Comparison of ENCODE assay signal across 13 cellular contexts in genomic region chr10:62130948-62131347, GRCh38.
DNase-seq lines count a peak whose midpoint lies in the region; ATAC-seq lines count a peak whose summit lies in the region.
"Had no signal": no experiment of that assay in that cellular context is flagged by ENCODE, and none has a peak within 500 bp of the region (broad histone marks: within the 10 kb centered on the region; RNA-seq: fewer than 3 reads in every experiment).

No MANE protein-coding gene starts in this region.

- H3K4me3 ChIP-seq in ACC112 (ENCODE audit: low read depth, low read length) (no peak overlapping the region), right cardiac atrium (ENCODE audit: low read length) (no peak overlapping the region), SJCRH30 (no peak overlapping the region)
- H3K4me3 ChIP-seq: BLaER1 had no signal

- DNase-seq in HT1080 (ENCODE audit: low read depth), result peak; percentile 93
- peak; percentile 18 for DNase-seq in brain pericyte (ENCODE audit: low read depth, low spot score)
- DNase-seq in right cardiac atrium, result no peak
- DNase-seq in SJCRH30, result no peak
- no peak for DNase-seq in mesenteric fat pad (ENCODE audit: low spot score)
- no peak for DNase-seq in NCI-H1694 (lab: John Stamatoyannopoulos, UW)
- DNase-seq: activated CD4-positive, CD25-positive, alpha-beta regulatory T cell; natural killer cell; stimulated activated CD4-positive, alpha-beta T cell treated with anti-CD3 and anti-CD28 coated beads, Interleukin-1b, Interleukin-23, amount 100 ng/mL, for 48 hours; stimulated activated naive CD4-positive, alpha-beta T cell had no signal

- H3K27me3 ChIP-seq in ACC112 (ENCODE audit: insufficient read depth, low read length), result no peaks in the 10 kb centered on the region
- H3K27me3 ChIP-seq in right cardiac atrium (ENCODE audit: control insufficient read depth, insufficient read depth), result no peaks in the 10 kb centered on the region
- H3K27me3 ChIP-seq in SJCRH30, result no peaks in the 10 kb centered on the region
- H3K27me3 ChIP-seq: BLaER1 had no signal

- peaks cover 19% of the 10 kb centered on the region for H3K4me1 ChIP-seq in ACC112 (ENCODE audit: control insufficient read depth, insufficient read depth, low read length, unreplicated experiment)
- H3K4me1 ChIP-seq in right cardiac atrium (ENCODE audit: control insufficient read depth, insufficient read depth, low read length), result peaks cover 2% of the 10 kb centered on the region
- H3K4me1 ChIP-seq in SJCRH30, result no peaks in the 10 kb centered on the region
- H3K4me1 ChIP-seq: BLaER1 had no signal

- H2AFZ ChIP-seq in ACC112 (ENCODE audit: low read length, unreplicated experiment), result peak overlapping the region; percentile 77

- ATAC-seq in right cardiac atrium (peak; percentile 75 to 96), GM19395 (IDR thresholded peaks at IDR 0.05; ENCODE audit: unreplicated experiment) (no peak)
- ATAC-seq: natural killer cell had no signal

- intact Hi-C loops in right cardiac atrium (cut with DNase I), result no loop called here

- H3K36me3 ChIP-seq in ACC112 (ENCODE audit: insufficient read depth, low read length), result no peaks in the 10 kb centered on the region
- H3K36me3 ChIP-seq in SJCRH30, result no peaks in the 10 kb centered on the region
- H3K36me3 ChIP-seq: BLaER1 had no signal

- H3K9me3 ChIP-seq in right cardiac atrium (ENCODE audit: control insufficient read depth, low read length), result no peaks in the 10 kb centered on the region
- H3K9me3 ChIP-seq in SJCRH30 (replicated peaks), result 0 out of 2 replicates have a peak, but pooled peaks cover 3% of the 10 kb centered on the region

- H3K27ac ChIP-seq in ACC112 (ENCODE audit: low read depth, low read length), result peak overlapping the region; percentile 76
- H3K27ac ChIP-seq in right cardiac atrium (ENCODE audit: low read length), result no peak overlapping the region
- no peak overlapping the region for H3K27ac ChIP-seq in SJCRH30
- H3K27ac ChIP-seq: BLaER1 had no signal

- WGBS in right cardiac atrium, result 49% methylated on average over 3 of the region's 3 CpGs

- H3K79me2 ChIP-seq in ACC112 (ENCODE audit: control insufficient read depth, insufficient read depth, low read length, unreplicated experiment), result no peaks in the 10 kb centered on the region

Comparison
In these comparisons a context has a peak if more than half of its experiments do, and no peak if none do; other contexts are left out.
1. DNase-seq: peak in HT1080 (single experiment) and brain pericyte (single experiment); none in right cardiac atrium (0 of 3), SJCRH30 (0 of 2), mesenteric fat pad (single experiment) and NCI-H1694 (single experiment).